ENCODE assay signal across 14 cellular contexts in genomic region chr11:71450507-71450906, GRCh38. TPM values are rescaled to one million over a fixed set of nuclear protein-coding genes. Genes with fewer than 3 reads are reported as not detected.
DNase-seq lines count a peak whose midpoint lies in the region; ATAC-seq, FAIRE-seq and TF ChIP-seq lines count a peak whose summit lies in the region.
"Had no signal": no experiment of that assay in that cellular context is flagged by ENCODE, and none has a peak within 500 bp of the region (broad histone marks: within the 10 kb centered on the region; RNA-seq: fewer than 3 reads in every experiment).

No MANE protein-coding gene starts in this region.

- no peaks in the 10 kb centered on the region for H3K27me3 Mint-ChIP-seq in activated CD4-positive, alpha-beta T cell treated with anti-CD3 and anti-CD28 coated beads for 36 hours

- H3K27me3 ChIP-seq in dorsolateral prefrontal cortex, result no peaks in the 10 kb centered on the region
- no peaks in the 10 kb centered on the region for H3K27me3 ChIP-seq in pancreas
- H3K27me3 ChIP-seq: colonic mucosa, right atrium auricular region had no signal

- CTCF ChIA-PET in activated CD4-positive, alpha-beta T cell treated with anti-CD3 and anti-CD28 coated beads for 36 hours (lab: Charles Lee), result no interaction called here

- peaks cover 7 to 20% (median 11%) of the 10 kb centered on the region in 3 donors for H3K4me1 ChIP-seq in pancreas

- WGBS in pancreas, 2 donors, result 49 to 50% methylated on average over 2 of the region's 2 CpGs

- peaks cover 54% of the 10 kb centered on the region for H3K4me1 Mint-ChIP-seq in activated CD4-positive, alpha-beta T cell treated with anti-CD3 and anti-CD28 coated beads for 36 hours
- H3K4me1 Mint-ChIP-seq in stimulated activated effector memory CD8-positive, alpha-beta T cell treated with anti-CD3 and anti-CD28 coated beads, Interleukin-12 subunit alpha, Interleukin-12 subunit beta, amount 100 ng/mL, for 72 hours, result peaks cover 66% of the 10 kb centered on the region

- H3K4me3 Mint-ChIP-seq in activated CD4-positive, alpha-beta T cell treated with anti-CD3 and anti-CD28 coated beads for 36 hours, result peak overlapping the region; percentile 40
- H3K4me3 Mint-ChIP-seq in stimulated activated effector memory CD8-positive, alpha-beta T cell treated with anti-CD3 and anti-CD28 coated beads, Interleukin-12 subunit alpha, Interleukin-12 subunit beta, amount 100 ng/mL, for 72 hours, result peak overlapping the region; percentile 93

- H3K4me3 ChIP-seq in dorsolateral prefrontal cortex, result peak overlapping the region in 17 of 59 donors; percentile 70 to 96 (median 88)
- no peak overlapping the region for H3K4me3 ChIP-seq in pancreas
- H3K4me3 ChIP-seq: colonic mucosa, right atrium auricular region had no signal

- peak overlapping the region; percentile 72 for H3K27ac Mint-ChIP-seq in activated CD4-positive, alpha-beta T cell treated with anti-CD3 and anti-CD28 coated beads for 36 hours
- H3K27ac Mint-ChIP-seq in stimulated activated effector memory CD8-positive, alpha-beta T cell treated with anti-CD3 and anti-CD28 coated beads, Interleukin-12 subunit alpha, Interleukin-12 subunit beta, amount 100 ng/mL, for 72 hours, result peak overlapping the region; percentile 85

- ATAC-seq in activated CD4-positive, alpha-beta T cell treated with anti-CD3 and anti-CD28 coated beads for 36 hours, result no peak
- ATAC-seq in stimulated activated effector memory CD8-positive, alpha-beta T cell treated with anti-CD3 and anti-CD28 coated beads, Interleukin-12 subunit alpha, Interleukin-12 subunit beta, amount 100 ng/mL, for 72 hours, result no peak
- ATAC-seq in pancreas, result no peak
- ATAC-seq: left lobe of liver had no signal

- H3K27ac ChIP-seq in dorsolateral prefrontal cortex (peak overlapping the region in 52 of 59 donors; percentile 1 to 97 (median 91)), pancreas (peak overlapping the region in 2 of 4 donors; percentile 73 to 85)
- H3K27ac ChIP-seq: colonic mucosa had no signal

- no peaks in the 10 kb centered on the region for H3K9me3 Mint-ChIP-seq in activated CD4-positive, alpha-beta T cell treated with anti-CD3 and anti-CD28 coated beads for 36 hours (ENCODE audit: low read depth)
- H3K9me3 Mint-ChIP-seq in stimulated activated effector memory CD8-positive, alpha-beta T cell treated with anti-CD3 and anti-CD28 coated beads, Interleukin-12 subunit alpha, Interleukin-12 subunit beta, amount 100 ng/mL, for 72 hours, result peaks cover 2% of the 10 kb centered on the region

- H3K36me3 Mint-ChIP-seq in activated CD4-positive, alpha-beta T cell treated with anti-CD3 and anti-CD28 coated beads for 36 hours (ENCODE audit: low read depth), result peaks cover 45% of the 10 kb centered on the region
- H3K36me3 Mint-ChIP-seq in stimulated activated effector memory CD8-positive, alpha-beta T cell treated with anti-CD3 and anti-CD28 coated beads, Interleukin-12 subunit alpha, Interleukin-12 subunit beta, amount 100 ng/mL, for 72 hours, result peaks cover 45% of the 10 kb centered on the region

- FAIRE-seq in pancreas (lab: Jason Lieb, UNC), result no peak
- FAIRE-seq: TTC549 had no signal

- no peak for TF ChIP-seq CTCF in dorsolateral prefrontal cortex (IDR thresholded peaks at IDR 0.05 in 54 of 56, conservative IDR thresholded peaks at IDR 0.05 in 2 of 56; ENCODE audit: low read depth in 1 of 56, partially characterized antibody in 56 of 56)
- no peak for TF ChIP-seq CTCF in pancreas (IDR thresholded peaks at IDR 0.05)

- intact Hi-C loops in activated CD4-positive, alpha-beta T cell treated with anti-CD3 and anti-CD28 coated beads for 36 hours (cut with DNase I, micrococcal nuclease), result loop anchor here (5.0 to 10.0 kb wide), 2 partner anchors 337 to 1056 kb away; partner anchors contain the start of gene CTTN (in 1 of the 2)
- intact Hi-C loops in dorsolateral prefrontal cortex (cut with DNase I), result loop anchor here in 1 of 2 donors (10.0 kb wide), 3 partner anchors 124 to 1776 kb away; partner anchors contain the start of genes FADD and LTO1
- intact Hi-C loops in pancreas (cut with DNase I), result no loop called here

- no peaks in the 10 kb centered on the region for H3K36me3 ChIP-seq in pancreas

- no peaks in the 10 kb centered on the region for H3K9me3 ChIP-seq in pancreas
- H3K9me3 ChIP-seq: colonic mucosa, right atrium auricular region had no signal

- no peak for DNase-seq in activated CD4-positive, alpha-beta T cell treated with anti-CD3 and anti-CD28 coated beads for 36 hours
- DNase-seq in activated CD4-positive, alpha-beta T cell treated with anti-CD3 and anti-CD28 coated beads, Interleukin-2, amount 50 U/mL, for 48 hours, result no peak
- peak; percentile 19 for DNase-seq in RKO (ENCODE audit: low spot score)
- no peak for DNase-seq in dorsolateral prefrontal cortex
- no peak for DNase-seq in stimulated activated effector memory CD8-positive, alpha-beta T cell treated with anti-CD3 and anti-CD28 coated beads, Interleukin-12 subunit alpha, Interleukin-12 subunit beta, amount 100 ng/mL, for 72 hours (ENCODE audit: low spot score in 2 of 2)
- DNase-seq in SHP77 treated with DMSO at 0.1 percent for 48 hours (lab: John Stamatoyannopoulos, UW), result no peak
- DNase-seq in pancreas, result no peak
- DNase-seq in stimulated activated CD4-positive, alpha-beta T cell treated with anti-CD3 and anti-CD28 coated beads, Interleukin-15, amount 100 ng/mL, for 24 hours, result no peak
- DNase-seq: amygdala; colonic mucosa; stimulated activated naive CD4-positive, alpha-beta T cell had no signal

- POLR2A ChIA-PET in activated CD4-positive, alpha-beta T cell treated with anti-CD3 and anti-CD28 coated beads for 36 hours (lab: Charles Lee), result no interaction called here

RNA-seq across cellular contexts. Expression of gene DHCR7, which starts 2.3 kb away (rescaled TPM):
- 10 to 100 TPM; 57.3 to 64.0 TPM for total RNA-seq in activated CD4-positive, alpha-beta T cell treated with anti-CD3 and anti-CD28 coated beads for 36 hours
- total RNA-seq in dorsolateral prefrontal cortex (100 to 1,000 TPM in 13 of 120 experiments, 10 to 100 TPM in 107; 31.8 to 187 (median 67.2) TPM), pancreas (10 to 100 TPM in 4 of 6 donors, 1 to 10 TPM in 2; 5.7 to 19.8 (median 13.5) TPM)
- polyA plus RNA-seq in pancreas, result 10 to 100 TPM in 1 of 2 donors, 1 to 10 TPM in 1; 7.0 to 10.1 TPM

RNA-seq across cellular contexts. Expression of gene NADSYN1, which starts 2.5 kb away (rescaled TPM):
- 10 to 100 TPM; 79.4 to 88.8 TPM for total RNA-seq in activated CD4-positive, alpha-beta T cell treated with anti-CD3 and anti-CD28 coated beads for 36 hours
- 100 to 1,000 TPM in 15 of 120 experiments, 10 to 100 TPM in 105; 44.1 to 151 (median 75.1) TPM for total RNA-seq in dorsolateral prefrontal cortex
- 10 to 100 TPM; 18.4 to 46.3 (median 26.7) TPM for total RNA-seq in pancreas
- 10 to 100 TPM; 64.8 to 77.3 TPM for polyA plus RNA-seq in pancreas

Comparison
In these comparisons a context has a peak if more than half of its experiments do, and no peak if none do; other contexts are left out.
1. intact Hi-C loops: an anchor here in activated CD4-positive, alpha-beta T cell treated with anti-CD3 and anti-CD28 coated beads for 36 hours (5.0 to 10.0 kb wide); none called in pancreas.